In genomic region chr11:20453657-20454316, GRCh38 we compare ENCODE assay signal across 1 cellular context.
A peak's percentile ranks its signal among the peaks of the same experiment; 100 is the strongest.
TF ChIP-seq lines count a peak whose summit lies in the region.

No MANE protein-coding gene starts in this region.

TF ChIP-seq in SK-N-SH, 30 proteins besides CTCF, POLR2A, EP300 and RAD21 (continued from another document):
- TF ChIP-seq PBX3 (IDR thresholded peaks at IDR 0.05): no peak
- TF ChIP-seq FOXM1 (IDR thresholded peaks at IDR 0.05; ENCODE audit: low read depth): no peak
- TF ChIP-seq ELF1 (IDR thresholded peaks at IDR 0.05): no peak
- no peak for TF ChIP-seq GABPA (IDR thresholded peaks at IDR 0.05; ENCODE audit: low read depth)
- peak; percentile 96 for TF ChIP-seq GATA2 (CRISPR knock-in tag; IDR thresholded peaks at IDR 0.05)
- TF ChIP-seq FOXJ3 (CRISPR knock-in tag; IDR thresholded peaks at IDR 0.05): peak; percentile 53
- TF ChIP-seq NRF1 (IDR thresholded peaks at IDR 0.05; ENCODE audit: low read depth, low read length): no peak
- TF ChIP-seq, protein P1, sequence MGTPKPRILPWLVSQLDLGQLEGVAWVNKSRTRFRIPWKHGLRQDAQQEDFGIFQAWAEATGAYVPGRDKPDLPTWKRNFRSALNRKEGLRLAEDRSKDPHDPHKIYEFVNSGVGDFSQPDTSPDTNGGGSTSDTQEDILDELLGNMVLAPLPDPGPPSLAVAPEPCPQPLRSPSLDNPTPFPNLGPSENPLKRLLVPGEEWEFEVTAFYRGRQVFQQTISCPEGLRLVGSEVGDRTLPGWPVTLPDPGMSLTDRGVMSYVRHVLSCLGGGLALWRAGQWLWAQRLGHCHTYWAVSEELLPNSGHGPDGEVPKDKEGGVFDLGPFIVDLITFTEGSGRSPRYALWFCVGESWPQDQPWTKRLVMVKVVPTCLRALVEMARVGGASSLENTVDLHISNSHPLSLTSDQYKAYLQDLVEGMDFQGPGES (IDR thresholded peaks at IDR 0.05; ENCODE audit: low read depth, low read length): no peak
- TF ChIP-seq FOSL2 (IDR thresholded peaks at IDR 0.05; ENCODE audit: borderline replicate concordance, low read depth): no peak
- no peak for TF ChIP-seq NFIC (IDR thresholded peaks at IDR 0.05; ENCODE audit: borderline replicate concordance)
- TF ChIP-seq, protein P2, sequence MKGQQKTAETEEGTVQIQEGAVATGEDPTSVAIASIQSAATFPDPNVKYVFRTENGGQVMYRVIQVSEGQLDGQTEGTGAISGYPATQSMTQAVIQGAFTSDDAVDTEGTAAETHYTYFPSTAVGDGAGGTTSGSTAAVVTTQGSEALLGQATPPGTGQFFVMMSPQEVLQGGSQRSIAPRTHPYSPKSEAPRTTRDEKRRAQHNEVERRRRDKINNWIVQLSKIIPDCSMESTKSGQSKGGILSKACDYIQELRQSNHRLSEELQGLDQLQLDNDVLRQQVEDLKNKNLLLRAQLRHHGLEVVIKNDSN (IDR thresholded peaks at IDR 0.05; ENCODE audit: borderline replicate concordance, low read depth): no peak
- no peak for TF ChIP-seq RFX5 (IDR thresholded peaks at IDR 0.05; ENCODE audit: low read length)
- TF ChIP-seq, protein P3, sequence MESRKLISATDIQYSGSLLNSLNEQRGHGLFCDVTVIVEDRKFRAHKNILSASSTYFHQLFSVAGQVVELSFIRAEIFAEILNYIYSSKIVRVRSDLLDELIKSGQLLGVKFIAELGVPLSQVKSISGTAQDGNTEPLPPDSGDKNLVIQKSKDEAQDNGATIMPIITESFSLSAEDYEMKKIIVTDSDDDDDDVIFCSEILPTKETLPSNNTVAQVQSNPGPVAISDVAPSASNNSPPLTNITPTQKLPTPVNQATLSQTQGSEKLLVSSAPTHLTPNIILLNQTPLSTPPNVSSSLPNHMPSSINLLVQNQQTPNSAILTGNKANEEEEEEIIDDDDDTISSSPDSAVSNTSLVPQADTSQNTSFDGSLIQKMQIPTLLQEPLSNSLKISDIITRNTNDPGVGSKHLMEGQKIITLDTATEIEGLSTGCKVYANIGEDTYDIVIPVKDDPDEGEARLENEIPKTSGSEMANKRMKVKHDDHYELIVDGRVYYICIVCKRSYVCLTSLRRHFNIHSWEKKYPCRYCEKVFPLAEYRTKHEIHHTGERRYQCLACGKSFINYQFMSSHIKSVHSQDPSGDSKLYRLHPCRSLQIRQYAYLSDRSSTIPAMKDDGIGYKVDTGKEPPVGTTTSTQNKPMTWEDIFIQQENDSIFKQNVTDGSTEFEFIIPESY (IDR thresholded peaks at IDR 0.05; ENCODE audit: borderline replicate concordance, low read depth): no peak
- TF ChIP-seq MEF2A (IDR thresholded peaks at IDR 0.05; ENCODE audit: borderline replicate concordance, low read depth): no peak
- TF ChIP-seq TEAD4 (IDR thresholded peaks at IDR 0.05; ENCODE audit: borderline replicate concordance, insufficient read depth): no peak
- TF ChIP-seq MXI1 (IDR thresholded peaks at IDR 0.05; ENCODE audit: low read depth, low read length): no peak
- TF ChIP-seq RCOR1 (IDR thresholded peaks at IDR 0.05; ENCODE audit: low read length): no peak; the same call in 1 of the 2 replicates
- TF ChIP-seq RXRA (IDR thresholded peaks at IDR 0.05; ENCODE audit: borderline replicate concordance, low read depth): no peak
